In genomic region chrX:13103914-13104274, GRCh38 we compare ENCODE assay signal across 1 cellular context.
TF ChIP-seq lines count a peak whose summit lies in the region.

No MANE protein-coding gene starts in this region.

TF ChIP-seq in K562, 482 proteins besides CTCF, POLR2A, EP300 and RAD21 (continued from another document and continues in another):
- TF ChIP-seq TSHZ1 (CRISPR knock-in tag; IDR thresholded peaks at IDR 0.05) (peak; percentile 77), RHOXF2B (CRISPR knock-in tag; conservative IDR thresholded peaks at IDR 0.05) (no peak), RFX5 (IDR thresholded peaks at IDR 0.05; ENCODE audit: low read depth, low read length) (no peak), C11orf30 (IDR thresholded peaks at IDR 0.05; ENCODE audit: low read depth) (no peak), GABPA (tag; conservative IDR thresholded peaks at IDR 0.05; ENCODE audit: low read depth) (no peak), ATF6 (CRISPR knock-in tag; IDR thresholded peaks at IDR 0.05) (no peak), GTF2F1 (IDR thresholded peaks at IDR 0.05; ENCODE audit: low read depth, low read length) (no peak), MIER1 (IDR thresholded peaks at IDR 0.05; ENCODE audit: low read depth) (no peak), PPARD (CRISPR knock-in tag; IDR thresholded peaks at IDR 0.05) (no peak), ZNF449 (CRISPR knock-in tag; IDR thresholded peaks at IDR 0.05) (peak; percentile 84), NR2C1 (IDR thresholded peaks at IDR 0.05) (no peak), NR2C1 (tag; IDR thresholded peaks at IDR 0.05) (peak; percentile 87), ZNF175 (CRISPR knock-in tag; IDR thresholded peaks at IDR 0.05; ENCODE audit: low read depth) (peak; percentile 85; the same call in 1 of the 2 replicates), ZSCAN32 (CRISPR knock-in tag; IDR thresholded peaks at IDR 0.05) (peak; percentile 66; the same call in 1 of the 2 replicates), TOE1 (IDR thresholded peaks at IDR 0.05; ENCODE audit: borderline replicate concordance) (no peak), TOE1 (CRISPR knock-in tag; IDR thresholded peaks at IDR 0.05; ENCODE audit: borderline replicate concordance, low read depth) (no peak), MEIS2 (IDR thresholded peaks at IDR 0.05; ENCODE audit: partially characterized antibody) (no peak), PHF8 (IDR thresholded peaks at IDR 0.05; ENCODE audit: borderline replicate concordance, low read length) (no peak), TAL1 (IDR thresholded peaks at IDR 0.05) (no peak), ARHGAP35 (IDR thresholded peaks at IDR 0.05; ENCODE audit: partially characterized antibody) (no peak), ZNF311 (CRISPR knock-in tag; IDR thresholded peaks at IDR 0.05) (peak; percentile 53; the same call in 1 of the 2 replicates), ZNF592 (IDR thresholded peaks at IDR 0.05) (peak; percentile 96), CTCFL (IDR thresholded peaks at IDR 0.05; ENCODE audit: borderline replicate concordance, insufficient read depth, low read depth, low read length, poor library complexity, severe bottlenecking) (no peak), DDX20 (tag; IDR thresholded peaks at IDR 0.05; ENCODE audit: low read depth) (peak; percentile 87), ARID1B (IDR thresholded peaks at IDR 0.05) (no peak), ZNF41 (CRISPR knock-in tag; conservative IDR thresholded peaks at IDR 0.05) (peak; percentile 85), KLF10 (CRISPR knock-in tag; IDR thresholded peaks at IDR 0.05) (no peak), ARID3A (IDR thresholded peaks at IDR 0.05; ENCODE audit: borderline replicate concordance, low read depth, low read length) (no peak), USF2 (CRISPR knock-in tag; IDR thresholded peaks at IDR 0.05) (no peak), ZZZ3 (IDR thresholded peaks at IDR 0.05) (no peak), TRIM24 (IDR thresholded peaks at IDR 0.05) (no peak), ZNF764 (CRISPR knock-in tag; IDR thresholded peaks at IDR 0.05; ENCODE audit: low read depth) (no peak), CBX8 (IDR thresholded peaks at IDR 0.05; ENCODE audit: borderline replicate concordance, extremely low read depth, low read depth, low read length, poor library complexity, severe bottlenecking) (no peak), KLF6 (CRISPR knock-in tag; IDR thresholded peaks at IDR 0.05; ENCODE audit: borderline replicate concordance) (peak; percentile 94), ZNF212 (CRISPR knock-in tag; IDR thresholded peaks at IDR 0.05) (no peak), CREB3 (tag; conservative IDR thresholded peaks at IDR 0.05; ENCODE audit: low read depth) (peak; percentile 95), ZFP1 (CRISPR knock-in tag; IDR thresholded peaks at IDR 0.05) (no peak), EP400 (IDR thresholded peaks at IDR 0.05) (no peak), SP1 (CRISPR knock-in tag; IDR thresholded peaks at IDR 0.05) (no peak), PHF20 (IDR thresholded peaks at IDR 0.05; ENCODE audit: partially characterized antibody) (no peak), ZNF57 (CRISPR knock-in tag; IDR thresholded peaks at IDR 0.05) (no peak), RBFOX2 (IDR thresholded peaks at IDR 0.05; ENCODE audit: low read depth, low read length) (0 out of 2 replicates have a peak, but pooled peaks have one; percentile 17), BACH1 (tag; IDR thresholded peaks at IDR 0.05) (peak; percentile 77), CBX5 (IDR thresholded peaks at IDR 0.05; ENCODE audit: borderline replicate concordance, low read depth) (no peak), PATZ1 (CRISPR knock-in tag; IDR thresholded peaks at IDR 0.05; ENCODE audit: borderline replicate concordance) (no peak), SUPT5H (IDR thresholded peaks at IDR 0.05) (no peak), ZNF354B (CRISPR knock-in tag; IDR thresholded peaks at IDR 0.05) (no peak), SPI1 (IDR thresholded peaks at IDR 0.05; ENCODE audit: borderline replicate concordance, low read depth, low read length) (no peak), ZNF239 (CRISPR knock-in tag; IDR thresholded peaks at IDR 0.05) (peak; percentile 81), FUS (optimal IDR thresholded peaks at IDR 0.05; ENCODE audit: low read depth, low read length) (no peak), MCM7 (IDR thresholded peaks at IDR 0.05) (no peak), ZNF707 (CRISPR knock-in tag; conservative IDR thresholded peaks at IDR 0.05) (no peak; the same call in 1 of the 2 replicates)
